27 cellular contexts compared by ENCODE assay signal in the genomic region with DNA sequence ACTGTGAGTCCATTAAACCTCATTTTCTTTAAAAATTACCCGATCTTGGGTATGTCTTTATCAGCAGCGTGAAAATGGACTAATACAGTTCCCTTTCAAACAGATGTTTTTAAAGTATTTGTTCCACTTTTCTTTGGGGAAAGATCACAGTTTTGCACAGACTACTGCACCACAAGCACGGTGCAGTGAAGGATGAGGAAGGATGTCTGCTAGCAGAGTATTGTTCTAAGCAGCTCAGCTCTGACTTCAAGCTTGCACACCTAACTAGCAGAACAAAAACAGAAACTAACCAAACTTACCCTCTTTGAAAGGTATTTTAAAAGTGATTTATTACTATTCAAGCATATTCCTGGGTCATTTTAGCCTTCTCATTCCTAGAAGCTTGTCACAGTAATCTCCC. TPM values are rescaled to one million over a fixed set of nuclear protein-coding genes. Genes with fewer than 3 reads are reported as not detected.
DNase-seq lines count a peak whose midpoint lies in the region; ATAC-seq, FAIRE-seq and TF ChIP-seq lines count a peak whose summit lies in the region.
"Had no signal": no experiment of that assay in that cellular context is flagged by ENCODE, and none has a peak within 500 bp of the region (broad histone marks: within the 10 kb centered on the region; RNA-seq: fewer than 3 reads in every experiment).

No MANE protein-coding gene starts in this region.

- no peak for TF ChIP-seq POLR2A in K562 (conservative IDR thresholded peaks at IDR 0.05)

- intact Hi-C loops in K562 (cut with micrococcal nuclease): no loop called here

- in situ Hi-C loops in G401 (cut with HindIII; ENCODE audit: low sequenced_read_pairs): no loop called here
- in situ Hi-C loops in K562 (cut with MboI): no loop called here

- no peak overlapping the region for H3K9ac ChIP-seq in K562 (ENCODE audit: insufficient read depth in 1 of 2, low read depth in 2 of 2, low read length in 2 of 2)
- H3K9ac ChIP-seq: BLaER1 had no signal

- no peak for TF ChIP-seq RAD21 in K562 (CRISPR knock-in tag; conservative IDR thresholded peaks at IDR 0.05 in 1 of 2, IDR thresholded peaks at IDR 0.05 in 1 of 2)

- H3K4me1 ChIP-seq in K562 (replicated peaks in 1 of 2; ENCODE audit: control insufficient read depth in 2 of 2, insufficient read depth in 2 of 2, low read length in 2 of 2): peaks cover 6 to 8% of the 10 kb centered on the region in 2 experiments; a peak in 3 of 5 replicates
- H3K4me1 ChIP-seq: BLaER1, esophagus muscularis mucosa, prostate gland, upper lobe of left lung had no signal

- H3K36me3 ChIP-seq in K562 (ENCODE audit: control insufficient read depth, insufficient read depth, low read length): no peaks in the 10 kb centered on the region
- H3K36me3 ChIP-seq: ascending aorta, BLaER1, esophagus muscularis mucosa, prostate gland, upper lobe of left lung had no signal

- CTCF ChIA-PET in K562 (lab: Yijun Ruan, JAX; ENCODE audit: low intra/inter-chr PET ratio): no interaction called here

- POLR2A ChIA-PET in K562 (lab: Yijun Ruan, JAX): no interaction called here

- H3K4me3 ChIP-seq in K562: no peak overlapping the region
- H3K4me3 ChIP-seq: BLaER1, esophagus muscularis mucosa, prostate gland, upper lobe of left lung had no signal

- 60% methylated on average over 3 of the region's 3 CpGs for WGBS in K562 (ENCODE audit: insufficient coverage, low coverage, missing lambda C conversion rate)

- peak overlapping the region; percentile 46 for H2AFZ ChIP-seq in K562 (ENCODE audit: low read depth, low read length)

- BruUV-seq in K562 (replicated peaks; lab: Mats Ljungman, UMichigan): no TSS peak

- no peaks in the 10 kb centered on the region for H3K27me3 ChIP-seq in K562 (ENCODE audit: control insufficient read depth in 2 of 2, insufficient read depth in 2 of 2, low read length in 2 of 2)
- H3K27me3 ChIP-seq: ascending aorta, BLaER1, esophagus muscularis mucosa, upper lobe of left lung had no signal

- no peak for TF ChIP-seq EP300 in K562 (IDR thresholded peaks at IDR 0.05; ENCODE audit: low read length)

- DNase-seq in G401 (ENCODE audit: low spot score): peak; percentile 22
- no peak for DNase-seq in K562 (ENCODE audit: extremely low read depth in 1 of 4, low spot score in 3 of 4)
- DNase-seq in DMS53 treated with DMSO at 0.1 percent for 48 hours (lab: John Stamatoyannopoulos, UW; ENCODE audit: unreplicated experiment): no peak
- DNase-seq in HUDEP-2 (lab: John Stamatoyannopoulos, UW; ENCODE audit: unreplicated experiment in 76 of 76): no peak
- DNase-seq in stimulated activated CD4-positive, alpha-beta T cell treated with anti-CD3 and anti-CD28 coated beads, Interleukin-4, amount 100 ng/mL, for 1 hour: no peak
- no peak for DNase-seq in DMS153 (lab: John Stamatoyannopoulos, UW)
- DNase-seq: activated B cell treated with CpG ODN at 0.5 μM for 24 hours; activated naive CD4-positive, alpha-beta T cell treated with anti-CD3 and anti-CD28 coated beads, Interleukin-2, amount 50 U/mL, for 16 hours; activated T-cell treated with anti-CD3 and anti-CD28 coated beads, Interleukin-2, amount 50 U/mL, for 4 hours; NCI-H1417; NCI-H2171 treated with DMSO at 0.1 percent for 48 hours; NCI-H748 treated with DMSO at 0.1 percent for 48 hours; PC-3; small intestine; stimulated activated CD4-positive, alpha-beta T cell treated with anti-CD3 and anti-CD28 coated beads, Interleukin-2, amount 100 ng/mL, for 48 hours; upper lobe of left lung had no signal

- H3K79me2 ChIP-seq in K562 (ENCODE audit: control insufficient read depth, insufficient read depth, low read length): no peaks in the 10 kb centered on the region

- no peak overlapping the region for H3K27ac ChIP-seq in K562 (ENCODE audit: extremely low read depth, low read depth, low read length)
- H3K27ac ChIP-seq: ascending aorta, BLaER1, esophagus muscularis mucosa, prostate gland, upper lobe of left lung had no signal

- H3K4me2 ChIP-seq in K562 (ENCODE audit: insufficient read depth, low read length): no peak overlapping the region
- H3K4me2 ChIP-seq: BLaER1 had no signal

- H4K20me1 ChIP-seq in K562 (replicated peaks; ENCODE audit: control insufficient read depth, insufficient read depth, low read length): no peaks in the 10 kb centered on the region
- H4K20me1 ChIP-seq: BLaER1 had no signal

- no peaks in the 10 kb centered on the region for H3K9me1 ChIP-seq in K562 (ENCODE audit: control insufficient read depth, insufficient read depth, low read length)

- H3K9me3 ChIP-seq in K562 (replicated peaks; ENCODE audit: control insufficient read depth, insufficient read depth, low read depth, low read length): no peaks in the 10 kb centered on the region
- H3K9me3 ChIP-seq: ascending aorta, BLaER1, esophagus muscularis mucosa, prostate gland, upper lobe of left lung had no signal

- peak; percentile 81 for ATAC-seq in GM19043 (IDR thresholded peaks at IDR 0.05; ENCODE audit: low read depth, unreplicated experiment)
- ATAC-seq in HG02938 (IDR thresholded peaks at IDR 0.05; ENCODE audit: unreplicated experiment): peak; percentile 77
- ATAC-seq in K562: peak; percentile 32; the same call in 1 of the 3 replicates
- ATAC-seq: activated T-cell treated with anti-CD3 and anti-CD28 coated beads, Interleukin-2, amount 50 U/mL, for 4 hours; HCT116; PC-3 had no signal

- FAIRE-seq in K562 (lab: Jason Lieb, UNC): no peak
- FAIRE-seq: A204.1, D721Med, G401.6, small intestine had no signal

- TF ChIP-seq CTCF in K562 (IDR thresholded peaks at IDR 0.05 in 2 of 3, conservative IDR thresholded peaks at IDR 0.05 in 1 of 3; ENCODE audit: insufficient read depth in 2 of 3, low read depth in 1 of 3, low read length in 3 of 3): no peak

TF ChIP-seq in K562, 482 proteins besides CTCF, POLR2A, EP300 and RAD21:
- TF ChIP-seq MEIS2 (IDR thresholded peaks at IDR 0.05; ENCODE audit: partially characterized antibody): peak; percentile 5
- no peak for TF ChIP-seq PRPF4 (IDR thresholded peaks at IDR 0.05; ENCODE audit: insufficient read depth, low read depth, low read length, poor library complexity, severe bottlenecking)

RNA-seq across cellular contexts. Expression of a gene that starts 20.0 kb away (rescaled TPM):
- total RNA-seq in G401 (2014; rRNA removed; shearing (Covaris generic)): 6.4 TPM in 2 replicates
- total RNA-seq in K562 (2011; cell fraction: chromatin; rRNA removed; ENCODE audit: low replicate concordance): 1.1 and 3.9 TPM in 2 replicates
- total RNA-seq in K562 (2011; cell fraction: nucleolus; rRNA removed): 0.33 and 0.92 TPM in 2 replicates
- 1.5 and 2.0 TPM in 2 replicates for total RNA-seq in K562 (2011; cell fraction: nucleoplasm; rRNA removed)
- 3.2 and 4.7 TPM in 2 replicates for total RNA-seq in K562 (2014; rRNA removed)
- total RNA-seq in K562 (2014; rRNA removed; fragmentation: Illumina TruSeq; extraction: Trizol): 8.6 and 8.9 TPM in 2 replicates
- 5.8 and 6.3 TPM in 2 replicates for total RNA-seq in K562 (2015; rRNA removed; fragmentation: Illumina TruSeq; extraction: Trizol)
- 6.2 and 6.4 TPM in 2 replicates for total RNA-seq in K562 (2021)
- polyA plus RNA-seq in K562 (2011; rRNA removed): 6.0 and 7.5 TPM in 2 replicates
- polyA plus RNA-seq in K562 (2011; cell fraction: cytosol; rRNA removed): 1.3 and 2.5 TPM in 2 replicates
- 1.4 and 2.0 TPM in 2 replicates for polyA plus RNA-seq in K562 (2011; cell fraction: nucleus; rRNA removed)
- polyA plus RNA-seq in K562 (2012): 3.5 and 5.3 TPM in 2 replicates
- 6.4 and 7.0 TPM in 2 replicates for polyA plus RNA-seq in K562 (2014; fragmentation: Illumina TruSeq; extraction: Trizol)
- polyA plus RNA-seq in K562 (2014; fragmentation: Nextera tagmentation; extraction: Ambion mirVana): 1 to 10 TPM; 5.9 to 7.6 TPM
- polyA plus RNA-seq in K562 (2014; rRNA removed): 4.2 and 4.5 TPM in 2 replicates
- polyA minus RNA-seq in K562 (2011; rRNA and poly(A)+ RNA removed): 6.9 and 9.7 TPM in 2 replicates
- 2.4 and 3.3 TPM in 2 replicates for polyA minus RNA-seq in K562 (2011; cell fraction: cytosol; rRNA and poly(A)+ RNA removed)
- 1.3 and 3.0 TPM in 2 replicates for polyA minus RNA-seq in K562 (2011; cell fraction: nucleus; rRNA and poly(A)+ RNA removed)

RNA-seq across cellular contexts. Expression of a gene that starts 20.4 kb away (rescaled TPM):
- not detected in 2 replicates for total RNA-seq in G401 (2014; rRNA removed; shearing (Covaris generic))
- 0.25 and 0.79 TPM in 2 replicates for total RNA-seq in K562 (2011; cell fraction: chromatin; rRNA removed; ENCODE audit: low replicate concordance)
- 0.13 TPM in 1 of 2 replicates, not detected in the other for total RNA-seq in K562 (2011; cell fraction: nucleolus; rRNA removed)
- 0.61 TPM in 1 of 2 replicates, not detected in the other for total RNA-seq in K562 (2011; cell fraction: nucleoplasm; rRNA removed)
- 0.12 and 0.14 TPM in 2 replicates for total RNA-seq in K562 (2014; rRNA removed)
- total RNA-seq in K562 (2014; rRNA removed; fragmentation: Illumina TruSeq; extraction: Trizol): 0.06 and 0.25 TPM in 2 replicates
- total RNA-seq in K562 (2015; rRNA removed; fragmentation: Illumina TruSeq; extraction: Trizol): 0.11 TPM in 2 replicates
- 0.09 and 0.20 TPM in 2 replicates for total RNA-seq in K562 (2021)
- polyA plus RNA-seq in K562 (2011; rRNA removed): 0.19 and 0.46 TPM in 2 replicates
- polyA plus RNA-seq in K562 (2011; cell fraction: cytosol; rRNA removed): 0.03 and 0.09 TPM in 2 replicates
- 0.14 and 0.15 TPM in 2 replicates for polyA plus RNA-seq in K562 (2011; cell fraction: nucleus; rRNA removed)
- 0.14 and 0.23 TPM in 2 replicates for polyA plus RNA-seq in K562 (2012)
- polyA plus RNA-seq in K562 (2014; fragmentation: Illumina TruSeq; extraction: Trizol): 0.21 TPM in 1 of 2 replicates, not detected in the other
- under 1 TPM; 0.06 to 0.07 TPM for polyA plus RNA-seq in K562 (2014; fragmentation: Nextera tagmentation; extraction: Ambion mirVana)
- polyA plus RNA-seq in K562 (2014; rRNA removed): 0.28 TPM in 1 of 2 replicates, not detected in the other
- polyA minus RNA-seq in K562 (2011; rRNA and poly(A)+ RNA removed): 0.21 and 0.28 TPM in 2 replicates
- not detected in 2 replicates for polyA minus RNA-seq in K562 (2011; cell fraction: cytosol; rRNA and poly(A)+ RNA removed)
- 0.22 TPM in 1 of 2 replicates, not detected in the other for polyA minus RNA-seq in K562 (2011; cell fraction: nucleus; rRNA and poly(A)+ RNA removed)
- total RNA-seq: activated B cell treated with CpG ODN at 0.5 μM for 24 hours; activated T-cell treated with anti-CD3 and anti-CD28 coated beads, Interleukin-2, amount 50 U/mL, for 4 hours; ascending aorta; M059J; PC-3 had no signal
